Comparison of ENCODE assay signal across 16 cellular contexts in the genomic region with DNA sequence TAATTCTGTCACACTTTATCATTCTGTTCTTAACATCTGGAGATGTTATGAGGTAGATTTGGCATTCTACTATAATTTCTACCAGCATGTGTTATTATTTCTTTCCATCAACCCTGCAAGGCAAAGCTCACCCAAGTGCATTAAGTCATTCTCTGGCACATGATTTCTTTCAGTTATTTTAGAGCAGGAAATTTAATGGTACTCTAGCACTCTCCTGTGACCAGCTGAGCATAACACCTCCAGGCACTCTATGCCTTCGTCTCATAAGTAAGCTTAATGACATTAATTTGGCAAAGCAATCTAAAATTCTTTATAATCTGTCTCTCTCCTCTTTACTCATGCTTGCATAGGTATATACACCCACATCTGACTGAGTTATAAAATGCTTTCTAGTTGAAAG.
DNase-seq lines count a peak whose midpoint lies in the region; ATAC-seq, FAIRE-seq and TF ChIP-seq lines count a peak whose summit lies in the region.
"Had no signal": no experiment of that assay in that cellular context is flagged by ENCODE, and none has a peak within 500 bp of the region (broad histone marks: within the 10 kb centered on the region; RNA-seq: fewer than 3 reads in every experiment).

No MANE protein-coding gene starts in this region.

- no peaks in the 10 kb centered on the region for H3K4me1 Mint-ChIP-seq in neural progenitor cell

- 0 out of 2 replicates have a peak, but pooled peaks cover 3% of the 10 kb centered on the region for H3K9me3 ChIP-seq in OCI-LY1 (ENCODE audit: low read length)
- H3K9me3 ChIP-seq in neural progenitor cell (ENCODE audit: low read depth), result no peaks in the 10 kb centered on the region
- H3K9me3 ChIP-seq: BLaER1, sigmoid colon had no signal

- H3K27ac Mint-ChIP-seq in neural progenitor cell, result no peak overlapping the region

- H3K36me3 ChIP-seq in OCI-LY1 (ENCODE audit: insufficient read depth, low read length) (no peaks in the 10 kb centered on the region), neural progenitor cell (no peaks in the 10 kb centered on the region)
- H3K36me3 ChIP-seq: BLaER1, sigmoid colon had no signal

- FAIRE-seq in urothelium cell line (lab: Jason Lieb, UNC), result no peak

- H3K4me3 Mint-ChIP-seq in neural progenitor cell, result no peak overlapping the region

- H3K79me2 ChIP-seq in OCI-LY1 (ENCODE audit: insufficient read depth, low read length) (no peaks in the 10 kb centered on the region), neural progenitor cell (ENCODE audit: low read depth) (no peaks in the 10 kb centered on the region)

- H3K27me3 ChIP-seq in OCI-LY1 (ENCODE audit: insufficient read depth, low read length), result peaks cover 3% of the 10 kb centered on the region; the same call in 1 of the 2 replicates
- H3K27me3 ChIP-seq in neural progenitor cell, result no peaks in the 10 kb centered on the region
- H3K27me3 ChIP-seq: BLaER1, dorsolateral prefrontal cortex, sigmoid colon had no signal

- no peak overlapping the region for H3K9ac ChIP-seq in OCI-LY1 (ENCODE audit: low read length)
- no peak overlapping the region for H3K9ac ChIP-seq in neural progenitor cell
- H3K9ac ChIP-seq: BLaER1 had no signal

- H3K4me2 ChIP-seq in OCI-LY1 (ENCODE audit: low read length) (no peak overlapping the region), neural progenitor cell (no peak overlapping the region)
- H3K4me2 ChIP-seq: BLaER1 had no signal

- H4K20me1 ChIP-seq in OCI-LY1 (ENCODE audit: insufficient read depth, low read length) (no peaks in the 10 kb centered on the region), neural progenitor cell (ENCODE audit: low read depth) (no peaks in the 10 kb centered on the region)
- H4K20me1 ChIP-seq: BLaER1 had no signal

- H3F3A ChIP-seq in OCI-LY1 (ENCODE audit: insufficient read depth, low read length) (no peaks in the 10 kb centered on the region), neural progenitor cell (ENCODE audit: low read depth) (no peaks in the 10 kb centered on the region)

- no peaks in the 10 kb centered on the region for H3K36me3 Mint-ChIP-seq in neural progenitor cell

- no peak for ATAC-seq in HG03457 (IDR thresholded peaks at IDR 0.05; ENCODE audit: unreplicated experiment)

- H3K9me2 ChIP-seq in OCI-LY1 (ENCODE audit: low read depth, low read length), result no peaks in the 10 kb centered on the region

- no peaks in the 10 kb centered on the region for H3K9me3 Mint-ChIP-seq in neural progenitor cell

- no peaks in the 10 kb centered on the region for H3K27me3 Mint-ChIP-seq in neural progenitor cell (ENCODE audit: insufficient read depth, low read depth)

- H3K27ac ChIP-seq in OCI-LY1 (ENCODE audit: low read depth, low read length, poor library complexity, severe bottlenecking) (no peak overlapping the region), neural progenitor cell (no peak overlapping the region)
- H3K27ac ChIP-seq: BLaER1, dorsolateral prefrontal cortex, sigmoid colon had no signal

- H2AFZ ChIP-seq in OCI-LY1 (ENCODE audit: low read length) (no peak overlapping the region), neural progenitor cell (replicated peaks) (no peak overlapping the region)

- TF ChIP-seq CTCF in OCI-LY1 (IDR thresholded peaks at IDR 0.05; ENCODE audit: low read length) (peak; percentile 17; the same call in 1 of the 2 replicates), fibroblast of the aortic adventitia (IDR thresholded peaks at IDR 0.05; ENCODE audit: insufficient read depth, low read length) (no peak), neural progenitor cell (IDR thresholded peaks at IDR 0.05) (no peak)

- no peak overlapping the region for H3K4me3 ChIP-seq in OCI-LY1 (ENCODE audit: low read depth, low read length, poor library complexity, severe bottlenecking)
- no peak overlapping the region for H3K4me3 ChIP-seq in fibroblast of the aortic adventitia (ENCODE audit: low read depth, low read length)
- no peak overlapping the region for H3K4me3 ChIP-seq in neural progenitor cell
- H3K4me3 ChIP-seq: BLaER1, dorsolateral prefrontal cortex, sigmoid colon had no signal

- H3K4me1 ChIP-seq in OCI-LY1 (ENCODE audit: insufficient read depth, low read length, severe bottlenecking) (no peaks in the 10 kb centered on the region), neural progenitor cell (no peaks in the 10 kb centered on the region)
- H3K4me1 ChIP-seq: BLaER1, sigmoid colon had no signal

- DNase-seq in COR-L47 (lab: John Stamatoyannopoulos, UW), result peak; percentile 7
- DNase-seq in HT1080 (ENCODE audit: low read depth), result peak; percentile 14
- peak; percentile 9 for DNase-seq in fibroblast of the aortic adventitia (ENCODE audit: low read depth)
- DNase-seq in urothelium cell line (ENCODE audit: low spot score), result no peak
- DNase-seq in ureter (ENCODE audit: low spot score), result no peak
- DNase-seq in neural progenitor cell (ENCODE audit: low spot score), result no peak
- DNase-seq: activated CD4-positive, alpha-beta T cell treated with anti-CD3 and anti-CD28 coated beads for 1 hour; activated T-cell treated with anti-CD3 and anti-CD28 coated beads, Interleukin-2, amount 50 U/mL, for 1 hour; amygdala; dorsolateral prefrontal cortex; KG1; NCI-H748 treated with DMSO at 0.1 percent for 48 hours; sigmoid colon had no signal

Comparison
In these comparisons a context has a peak if more than half of its experiments do, and no peak if none do; other contexts are left out.
1. DNase-seq: peak in COR-L47 (single experiment), HT1080 (single experiment) and fibroblast of the aortic adventitia (single experiment); none in urothelium cell line (single experiment), ureter (single experiment) and neural progenitor cell (single experiment).